22 cellular contexts compared by ENCODE assay signal in the genomic region with DNA sequence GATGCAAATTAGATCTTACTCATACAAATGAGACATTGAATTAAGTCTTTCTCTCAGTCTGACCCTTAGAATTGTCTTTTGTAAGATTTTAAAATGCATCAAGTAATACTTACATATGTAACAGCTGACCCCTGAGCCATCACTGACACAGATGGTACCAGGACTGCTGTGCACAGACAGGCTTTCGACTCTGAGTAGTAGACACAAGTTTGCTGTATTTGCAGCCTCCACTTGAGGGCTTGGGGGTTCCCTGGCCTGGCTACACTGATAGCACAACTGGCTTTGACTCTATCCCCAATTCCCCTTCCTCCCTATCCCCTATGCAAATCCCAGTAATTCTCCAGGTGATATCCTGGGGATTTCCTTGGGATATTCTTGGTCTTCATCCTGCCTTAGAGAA.
"Had no signal": no experiment of that assay in that cellular context is flagged by ENCODE, and none has a peak within 500 bp of the region (broad histone marks: within the 10 kb centered on the region; RNA-seq: fewer than 3 reads in every experiment).

No MANE protein-coding gene starts in this region.

- H3K4me1 ChIP-seq: left ventricle myocardium inferior, right atrium auricular region, right lobe of liver, stomach, testis, thyroid gland, transverse colon, upper lobe of left lung had no signal

- H3K4me3 Mint-ChIP-seq: memory B cell; naive thymus-derived CD4-positive, alpha-beta T cell; natural killer cell treated with Interleukin-12 subunit alpha and Interleukin-12 subunit beta and Interleukin-15 and Interleukin-18, amount 100 ng/mL, for 72 hours; stimulated activated naive B cell treated with anti-CD40 and anti-IgM and Interleukin-4, amounts not matched to agents 10 μg/mL and 1 μg/mL and 100 μg/mL, for 72 hours had no signal

- H3K9me3 Mint-ChIP-seq: memory B cell; natural killer cell treated with Interleukin-12 subunit alpha and Interleukin-12 subunit beta and Interleukin-15 and Interleukin-18, amount 100 ng/mL, for 72 hours; stimulated activated naive B cell treated with anti-CD40 and anti-IgM and Interleukin-4, amounts not matched to agents 10 μg/mL and 1 μg/mL and 100 μg/mL, for 72 hours had no signal

- H3K4me2 ChIP-seq: hepatocyte, smooth muscle cell had no signal

- H3K9me3 ChIP-seq: left ventricle myocardium inferior, mucosa of descending colon, ovary, right atrium auricular region, right lobe of liver, stomach, testis, thyroid gland, transverse colon, upper lobe of left lung had no signal

- H3K27me3 Mint-ChIP-seq: memory B cell; stimulated activated naive B cell treated with anti-CD40 and anti-IgM and Interleukin-4, amounts not matched to agents 10 μg/mL and 1 μg/mL and 100 μg/mL, for 72 hours had no signal

- H2AFZ ChIP-seq: hepatocyte had no signal

- H3K27ac ChIP-seq: hepatocyte, left ventricle myocardium inferior, ovary, right atrium auricular region, right lobe of liver, stomach, testis, thyroid gland, transverse colon, upper lobe of left lung had no signal

- H3K4me3 ChIP-seq: hepatocyte, left ventricle myocardium inferior, mucosa of descending colon, ovary, right atrium auricular region, right lobe of liver, smooth muscle cell, stomach, testis, thyroid gland, transverse colon, upper lobe of left lung had no signal

- ATAC-seq: mucosa of descending colon; naive thymus-derived CD4-positive, alpha-beta T cell; natural killer cell treated with Interleukin-12 subunit alpha and Interleukin-12 subunit beta and Interleukin-15 and Interleukin-18, amount 100 ng/mL, for 72 hours; right lobe of liver; stimulated activated naive B cell treated with anti-CD40 and anti-IgM and Interleukin-4, amounts not matched to agents 10 μg/mL and 1 μg/mL and 100 μg/mL, for 72 hours; stimulated activated naive CD8-positive, alpha-beta T cell treated with anti-CD3 and anti-CD28 coated beads, Interleukin-15, Interleukin-2, amounts not matched to agents 100 U/mL and 50 U/mL, for 24 hours had no signal

- H3K36me3 ChIP-seq: left ventricle myocardium inferior, ovary, right atrium auricular region, right lobe of liver, stomach, thyroid gland, transverse colon, upper lobe of left lung had no signal

- H3K79me2 ChIP-seq: hepatocyte had no signal

- H3K4me1 Mint-ChIP-seq: naive thymus-derived CD4-positive, alpha-beta T cell had no signal

- H3K27me3 ChIP-seq: hepatocyte, ovary, right atrium auricular region, right lobe of liver, testis, thyroid gland, transverse colon, upper lobe of left lung had no signal

- DNase-seq: islet precursor cell; left ventricle myocardium inferior; midbrain; mucosa of descending colon; naive thymus-derived CD4-positive, alpha-beta T cell; ovary; right lobe of liver; stimulated activated CD4-positive, alpha-beta T cell treated with anti-CD3 and anti-CD28 coated beads, Interleukin-1b, Interleukin-23, amount 100 ng/mL, for 48 hours; stimulated activated CD4-positive, alpha-beta T cell treated with anti-CD3 and anti-CD28 coated beads, Interleukin-2, amount 100 ng/mL, for 48 hours; stimulated activated naive B cell treated with anti-CD40 and anti-IgM and Interleukin-4, amounts not matched to agents 10 μg/mL and 1 μg/mL and 100 μg/mL, for 72 hours; stimulated activated naive CD8-positive, alpha-beta T cell treated with anti-CD3 and anti-CD28 coated beads, Interleukin-15, Interleukin-2, amounts not matched to agents 100 U/mL and 50 U/mL, for 24 hours; stomach; testis; thyroid gland; transverse colon; upper lobe of left lung had no signal

- H3K27ac Mint-ChIP-seq: memory B cell; naive thymus-derived CD4-positive, alpha-beta T cell; natural killer cell treated with Interleukin-12 subunit alpha and Interleukin-12 subunit beta and Interleukin-15 and Interleukin-18, amount 100 ng/mL, for 72 hours; progenitor cell of endocrine pancreas; stimulated activated naive B cell treated with anti-CD40 and anti-IgM and Interleukin-4, amounts not matched to agents 10 μg/mL and 1 μg/mL and 100 μg/mL, for 72 hours had no signal

- H3K36me3 Mint-ChIP-seq: memory B cell; naive thymus-derived CD4-positive, alpha-beta T cell; natural killer cell treated with Interleukin-12 subunit alpha and Interleukin-12 subunit beta and Interleukin-15 and Interleukin-18, amount 100 ng/mL, for 72 hours; stimulated activated naive B cell treated with anti-CD40 and anti-IgM and Interleukin-4, amounts not matched to agents 10 μg/mL and 1 μg/mL and 100 μg/mL, for 72 hours had no signal
